In genomic region chr16:23678430-23679273, GRCh38 we compare ENCODE assay signal across 1 cellular context.
TF ChIP-seq lines count a peak whose summit lies in the region.

Gene PLK1 (plus strand): TSS chr16:23678889. CDS start chr16:23678933, 44 bp downstream.

TF ChIP-seq in GM12878, 131 proteins besides CTCF, POLR2A, EP300 and RAD21 (continued from another document and continues in another):
- TF ChIP-seq E2F4 (IDR thresholded peaks at IDR 0.05; ENCODE audit: low read depth, low read length) (peak; percentile 99), RELB (IDR thresholded peaks at IDR 0.05; ENCODE audit: low read depth) (peak; percentile 73), DPF2 (IDR thresholded peaks at IDR 0.05) (0 out of 2 replicates have a peak, but pooled peaks have one; percentile 35), PAX5 (IDR thresholded peaks at IDR 0.05; ENCODE audit: borderline replicate concordance, low read depth, low read length) (no peak), SIN3A (IDR thresholded peaks at IDR 0.05; ENCODE audit: low read depth, low read length) (peak; percentile 99), CHD2 (IDR thresholded peaks at IDR 0.05; ENCODE audit: borderline replicate concordance, low read depth, low read length) (peak; percentile 64; the same call in 1 of the 2 replicates), ZNF687 (IDR thresholded peaks at IDR 0.05) (0 out of 2 replicates have a peak, but pooled peaks have one; percentile 17), ATF2 (IDR thresholded peaks at IDR 0.05; ENCODE audit: low read length) (no peak), IKZF2 (IDR thresholded peaks at IDR 0.05) (peak; percentile 37; a peak in 1 of 4 replicates), EED (IDR thresholded peaks at IDR 0.05; ENCODE audit: low read depth) (peak; percentile 57; the same call in 1 of the 2 replicates), MXI1 (IDR thresholded peaks at IDR 0.05; ENCODE audit: low read depth, low read length) (peak; percentile 92), IKZF1 (conservative IDR thresholded peaks at IDR 0.05) (peak; percentile 82), E2F8 (IDR thresholded peaks at IDR 0.05; ENCODE audit: low read depth, partially characterized antibody) (peak; percentile 39), FOXK2 (IDR thresholded peaks at IDR 0.05) (peak; percentile 25; the same call in 1 of the 2 replicates), ZBTB4 (CRISPR knock-in tag; IDR thresholded peaks at IDR 0.05) (no peak), SMARCA5 (IDR thresholded peaks at IDR 0.05) (0 out of 2 replicates have a peak, but pooled peaks have one; percentile 49), POLR2AphosphoS5 (IDR thresholded peaks at IDR 0.05; ENCODE audit: low read length) (peak; percentile 56; the same call in 1 of the 2 replicates), MEF2B (IDR thresholded peaks at IDR 0.05; ENCODE audit: partially characterized antibody, poor library complexity, severe bottlenecking) (peak; percentile 57), CREM (IDR thresholded peaks at IDR 0.05; ENCODE audit: low read depth) (peak; percentile 73; the same call in 1 of the 2 replicates), CREB1 (IDR thresholded peaks at IDR 0.05; ENCODE audit: low read depth) (peak; percentile 71), NFIC (IDR thresholded peaks at IDR 0.05; ENCODE audit: low read depth, low read length) (0 out of 2 replicates have a peak, but pooled peaks have one; percentile 14), HCFC1 (IDR thresholded peaks at IDR 0.05; ENCODE audit: low read length) (0 out of 2 replicates have a peak, but pooled peaks have one; percentile 28), JUND (IDR thresholded peaks at IDR 0.05; ENCODE audit: low read depth, low read length) (no peak), NKRF (conservative IDR thresholded peaks at IDR 0.05) (peak; percentile 99), GATAD2B (conservative IDR thresholded peaks at IDR 0.05; ENCODE audit: low read depth) (peak; percentile 92), FOXM1 (IDR thresholded peaks at IDR 0.05; ENCODE audit: low read depth, low read length) (peak; percentile 95), KAT2A (conservative IDR thresholded peaks at IDR 0.05; ENCODE audit: control insufficient read depth, low read depth, low read length) (no peak), ELK1 (IDR thresholded peaks at IDR 0.05; ENCODE audit: low read depth, low read length) (no peak), PBX3 (IDR thresholded peaks at IDR 0.05; ENCODE audit: insufficient replicate concordance, low read depth, low read length) (peak; percentile 86), YY1 (IDR thresholded peaks at IDR 0.05; ENCODE audit: low read depth, low read length) (peak; percentile 27; the same call in 1 of the 2 replicates), HSF1 (IDR thresholded peaks at IDR 0.05; ENCODE audit: low read depth, low read length) (no peak), CBX5 (IDR thresholded peaks at IDR 0.05; ENCODE audit: low read depth) (0 out of 2 replicates have a peak, but pooled peaks have one; percentile 65), MAX (IDR thresholded peaks at IDR 0.05; ENCODE audit: low read depth, low read length) (peak; percentile 51; the same call in 1 of the 2 replicates), SRF (IDR thresholded peaks at IDR 0.05; ENCODE audit: low read depth in 2 of 2, low read length in 2 of 2) (0 out of 4 replicates have a peak, but pooled peaks of 1 of the 2 experiments have one; percentile 2), ETV6 (conservative IDR thresholded peaks at IDR 0.05 in 1 of 2, IDR thresholded peaks at IDR 0.05 in 1 of 2; ENCODE audit: borderline replicate concordance in 1 of 2, low read depth in 1 of 2) (no peak; a peak in 1 of 4 replicates)
